Comparison of ENCODE assay signal across 11 cellular contexts in the genomic region with DNA sequence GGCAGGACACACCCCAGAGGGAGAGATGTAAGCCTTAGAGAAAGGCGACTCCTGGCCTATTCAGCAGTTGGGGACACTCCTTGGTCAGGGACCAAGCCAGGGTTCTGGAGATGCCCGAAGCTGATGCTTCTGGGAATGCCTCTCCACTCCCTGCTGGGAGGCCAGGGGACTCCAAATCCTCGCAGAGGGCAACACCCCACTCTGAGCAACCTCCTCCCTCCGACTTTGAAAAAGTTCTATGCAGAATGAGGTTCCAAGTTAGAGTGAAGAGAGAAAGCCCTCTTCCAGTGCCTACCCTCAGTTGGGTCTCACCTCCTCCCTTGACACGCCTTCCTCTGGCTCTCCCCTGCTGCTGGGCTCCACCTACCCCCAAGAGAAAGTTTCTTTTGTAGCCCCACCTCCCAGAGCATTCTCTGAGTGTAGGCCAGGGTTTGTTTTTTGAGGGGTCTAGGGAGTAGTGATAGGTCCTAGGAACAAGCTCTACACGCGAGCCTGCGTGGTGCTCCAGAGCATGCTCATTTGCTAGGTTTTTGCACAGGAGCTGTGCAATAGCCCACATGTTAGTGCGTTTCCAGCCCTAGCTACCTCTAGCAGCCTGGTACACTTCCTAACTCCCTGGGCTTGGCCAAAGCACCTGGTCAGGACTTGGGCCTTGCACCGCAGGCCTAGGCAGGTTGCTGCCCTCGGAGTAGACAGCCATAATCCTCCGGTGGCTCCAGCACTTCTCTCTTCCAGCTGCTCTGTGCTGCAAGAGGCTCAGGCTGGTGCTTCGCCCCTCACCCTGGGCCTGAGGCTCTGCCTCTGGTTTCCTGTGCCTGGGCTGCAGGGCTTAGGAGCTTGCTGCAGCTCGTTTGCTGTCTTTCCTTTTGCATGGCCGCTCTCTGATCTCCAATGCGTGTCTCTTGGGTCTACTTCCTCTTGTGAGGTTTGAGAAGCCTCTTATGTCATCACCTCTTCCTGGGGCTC. TPM values are rescaled to one million over a fixed set of nuclear protein-coding genes. Genes with fewer than 3 reads are reported as not detected.
DNase-seq lines count a peak whose midpoint lies in the region; ATAC-seq and TF ChIP-seq lines count a peak whose summit lies in the region.
"Had no signal": no experiment of that assay in that cellular context is flagged by ENCODE, and none has a peak within 500 bp of the region (broad histone marks: within the 10 kb centered on the region; RNA-seq: fewer than 3 reads in every experiment).

No MANE protein-coding gene starts in this region.

- H3K4me1 ChIP-seq in CD8-positive, alpha-beta T cell (ENCODE audit: insufficient read depth, low read length): peaks cover 56% of the 10 kb centered on the region
- H3K4me1 ChIP-seq in Loucy (ENCODE audit: insufficient read depth, low read length, poor library complexity, severe bottlenecking): peaks cover 24% of the 10 kb centered on the region

- H4K20me1 ChIP-seq in Loucy (ENCODE audit: insufficient read depth, low read length, poor library complexity, severe bottlenecking): no peaks in the 10 kb centered on the region

- H3K27me3 ChIP-seq in CD8-positive, alpha-beta T cell (ENCODE audit: insufficient read depth, low read length): no peaks in the 10 kb centered on the region
- H3K27me3 ChIP-seq in Loucy (ENCODE audit: insufficient read depth, low read length, poor library complexity, severe bottlenecking): no peaks in the 10 kb centered on the region
- H3K27me3 ChIP-seq: adrenal gland had no signal

- POLR2A ChIA-PET in CD8-positive, alpha-beta T cell (lab: Charles Lee): interaction anchor here (0.7 to 4.9 kb wide), 10 partner anchors 10 to 202 kb away, joined by 3 to 43 read pairs (median 4); a partner anchor contains a TSS

- H3K4me2 ChIP-seq in Loucy (ENCODE audit: low read depth, low read length, poor library complexity, severe bottlenecking): peak overlapping the region; percentile 87

- no peaks in the 10 kb centered on the region for H3K27me3 Mint-ChIP-seq in CD8-positive, alpha-beta T cell (ENCODE audit: low read depth)
- H3K27me3 Mint-ChIP-seq in activated CD8-positive, alpha-beta memory T cell treated with anti-CD3 and anti-CD28 coated beads, Interleukin-2, amount 10 ng/mL, durations not matched to agents 7 days and 5 days: no peaks in the 10 kb centered on the region
- peaks cover 3% of the 10 kb centered on the region for H3K27me3 Mint-ChIP-seq in memory B cell

- no peaks in the 10 kb centered on the region for H3K9me2 ChIP-seq in Loucy (replicated peaks; ENCODE audit: low read depth, low read length)

- peak overlapping the region; percentile 77 for H3K4me3 Mint-ChIP-seq in CD8-positive, alpha-beta T cell
- peak overlapping the region; percentile 33 for H3K4me3 Mint-ChIP-seq in activated CD8-positive, alpha-beta memory T cell treated with anti-CD3 and anti-CD28 coated beads, Interleukin-2, amount 10 ng/mL, durations not matched to agents 7 days and 5 days
- H3K4me3 Mint-ChIP-seq in memory B cell: peak overlapping the region; percentile 31

- peak overlapping the region; percentile 59 for H3K27ac ChIP-seq in CD8-positive, alpha-beta T cell (ENCODE audit: low read depth, low read length)

- H2AFZ ChIP-seq in Loucy (ENCODE audit: low read length): peak overlapping the region; percentile 90

- H3K9ac ChIP-seq in Loucy (ENCODE audit: low read depth, low read length, poor library complexity, severe bottlenecking): peak overlapping the region; percentile 71

- no peaks in the 10 kb centered on the region for H3K79me2 ChIP-seq in Loucy (ENCODE audit: insufficient read depth, low read length)

- CTCF ChIA-PET in CD8-positive, alpha-beta T cell (lab: Charles Lee): interaction anchor here (0.6 to 11.0 kb wide), 18 partner anchors 8 to 549 kb away, joined by 3 to 255 read pairs (median 8); a partner anchor contains a TSS
- CTCF ChIA-PET in activated CD8-positive, alpha-beta memory T cell treated with anti-CD3 and anti-CD28 coated beads, Interleukin-2, amount 10 ng/mL, durations not matched to agents 7 days and 5 days (lab: Charles Lee): interaction anchor here (0.6 to 6.8 kb wide), 31 partner anchors 8 to 434 kb away, joined by 3 to 285 read pairs (median 5); a partner anchor contains a TSS

- DNase-seq in CD8-positive, alpha-beta T cell: peak in 6 of 7 experiments; percentile 22 to 81 (median 50)
- DNase-seq in activated CD8-positive, alpha-beta memory T cell treated with anti-CD3 and anti-CD28 coated beads, Interleukin-2, amount 10 ng/mL, durations not matched to agents 7 days and 5 days: peak; percentile 66
- DNase-seq in memory B cell (ENCODE audit: low spot score in 2 of 2): peak; percentile 30 to 48
- DNase-seq in T1000 (lab: John Stamatoyannopoulos, UW): no peak
- no peak for DNase-seq in Ammon's horn (ENCODE audit: low spot score)
- no peak for DNase-seq in NCI-H1417 (lab: John Stamatoyannopoulos, UW)
- DNase-seq in omental fat pad (ENCODE audit: low spot score): no peak
- DNase-seq: adrenal gland, PC-3 had no signal

- no peaks in the 10 kb centered on the region for H3K36me3 ChIP-seq in CD8-positive, alpha-beta T cell (ENCODE audit: insufficient read depth, low read length)
- H3K36me3 ChIP-seq in Loucy (ENCODE audit: insufficient read depth, low read length): no peaks in the 10 kb centered on the region
- H3K36me3 ChIP-seq: adrenal gland had no signal

- peak overlapping the region; percentile 18 for H3K4me3 ChIP-seq in CD8-positive, alpha-beta T cell (ENCODE audit: low read depth, low read length)
- peak overlapping the region; percentile 60 for H3K4me3 ChIP-seq in Loucy (ENCODE audit: low read length, poor library complexity, severe bottlenecking)
- H3K4me3 ChIP-seq: adrenal gland had no signal

- no peaks in the 10 kb centered on the region for H3K9me3 Mint-ChIP-seq in CD8-positive, alpha-beta T cell
- no peaks in the 10 kb centered on the region for H3K9me3 Mint-ChIP-seq in activated CD8-positive, alpha-beta memory T cell treated with anti-CD3 and anti-CD28 coated beads, Interleukin-2, amount 10 ng/mL, durations not matched to agents 7 days and 5 days (ENCODE audit: low read depth)
- no peaks in the 10 kb centered on the region for H3K9me3 Mint-ChIP-seq in memory B cell

- H3K4me1 Mint-ChIP-seq in CD8-positive, alpha-beta T cell (ENCODE audit: low read depth): peaks cover 63% of the 10 kb centered on the region
- H3K4me1 Mint-ChIP-seq in activated CD8-positive, alpha-beta memory T cell treated with anti-CD3 and anti-CD28 coated beads, Interleukin-2, amount 10 ng/mL, durations not matched to agents 7 days and 5 days: peaks cover 42% of the 10 kb centered on the region
- peaks cover 28% of the 10 kb centered on the region for H3K4me1 Mint-ChIP-seq in memory B cell

- H3K27ac Mint-ChIP-seq in CD8-positive, alpha-beta T cell: peak overlapping the region; percentile 96
- peak overlapping the region; percentile 91 for H3K27ac Mint-ChIP-seq in activated CD8-positive, alpha-beta memory T cell treated with anti-CD3 and anti-CD28 coated beads, Interleukin-2, amount 10 ng/mL, durations not matched to agents 7 days and 5 days
- peak overlapping the region; percentile 90 for H3K27ac Mint-ChIP-seq in memory B cell

- H3F3A ChIP-seq in Loucy (ENCODE audit: low read depth): 0 out of 2 replicates have a peak, but pooled peaks cover 3% of the 10 kb centered on the region

- no peak for TF ChIP-seq CTCF in CD8-positive, alpha-beta T cell (IDR thresholded peaks at IDR 0.05)
- TF ChIP-seq CTCF in Loucy (conservative IDR thresholded peaks at IDR 0.05; ENCODE audit: low read length) (no peak), omental fat pad (IDR thresholded peaks at IDR 0.05) (no peak)

- ATAC-seq in CD8-positive, alpha-beta T cell: peak; percentile 65
- peak; percentile 52 for ATAC-seq in activated CD8-positive, alpha-beta memory T cell treated with anti-CD3 and anti-CD28 coated beads, Interleukin-2, amount 10 ng/mL, durations not matched to agents 7 days and 5 days
- ATAC-seq in memory B cell (ENCODE audit: low read depth): peak; percentile 73
- no peak for ATAC-seq in omental fat pad (ENCODE audit: low FRiP score)

- H3K36me3 Mint-ChIP-seq in CD8-positive, alpha-beta T cell: no peaks in the 10 kb centered on the region
- no peaks in the 10 kb centered on the region for H3K36me3 Mint-ChIP-seq in activated CD8-positive, alpha-beta memory T cell treated with anti-CD3 and anti-CD28 coated beads, Interleukin-2, amount 10 ng/mL, durations not matched to agents 7 days and 5 days
- no peaks in the 10 kb centered on the region for H3K36me3 Mint-ChIP-seq in memory B cell

- no peaks in the 10 kb centered on the region for H3K9me3 ChIP-seq in CD8-positive, alpha-beta T cell (ENCODE audit: low read length)
- no peaks in the 10 kb centered on the region for H3K9me3 ChIP-seq in Loucy (ENCODE audit: insufficient read depth, low read depth, low read length)
- H3K9me3 ChIP-seq: adrenal gland had no signal

- intact Hi-C loops in CD8-positive, alpha-beta T cell (cut with DNase I, micrococcal nuclease): loop anchor here (1.0 to 10.0 kb wide), 10 partner anchors 23 to 445 kb away; a partner anchor contains a TSS

RNA-seq across cellular contexts. Expression of a gene that starts 0.6 kb away (rescaled TPM):
- total RNA-seq in CD8-positive, alpha-beta T cell: not detected
- total RNA-seq in activated CD8-positive, alpha-beta memory T cell treated with anti-CD3 and anti-CD28 coated beads, Interleukin-2, amount 10 ng/mL, durations not matched to agents 7 days and 5 days: under 1 TPM in 1 of 2 experiments, not detected in 1; 0.79 TPM
- total RNA-seq in omental fat pad: 1 to 10 TPM in 1 of 4 donors, under 1 TPM in 2, not detected in 1; 0.36 to 2.7 (median 0.37) TPM
- total RNA-seq: Daoy, PC-3 had no signal

RNA-seq across cellular contexts. Expression of a gene that starts 14.9 kb away (rescaled TPM):
- total RNA-seq in CD8-positive, alpha-beta T cell: not detected
- not detected for total RNA-seq in activated CD8-positive, alpha-beta memory T cell treated with anti-CD3 and anti-CD28 coated beads, Interleukin-2, amount 10 ng/mL, durations not matched to agents 7 days and 5 days
- total RNA-seq in omental fat pad: under 1 TPM in 1 of 4 donors, not detected in 3; 0.25 TPM
- total RNA-seq: adrenal gland, Daoy, PC-3 had no signal

RNA-seq across cellular contexts. Expression of a gene that starts 24.3 kb away (rescaled TPM):
- 1 to 10 TPM; 3.5 to 3.8 TPM for total RNA-seq in CD8-positive, alpha-beta T cell
- total RNA-seq in activated CD8-positive, alpha-beta memory T cell treated with anti-CD3 and anti-CD28 coated beads, Interleukin-2, amount 10 ng/mL, durations not matched to agents 7 days and 5 days: 10 to 100 TPM; 44.6 to 53.2 TPM
- total RNA-seq in omental fat pad: 10 to 100 TPM; 39.2 to 46.7 (median 43.6) TPM

RNA-seq across cellular contexts. Expression of a gene that starts 24.7 kb away (rescaled TPM):
- total RNA-seq in CD8-positive, alpha-beta T cell: 100 to 1,000 TPM; 303 to 313 TPM
- 100 to 1,000 TPM; 172 to 204 TPM for total RNA-seq in activated CD8-positive, alpha-beta memory T cell treated with anti-CD3 and anti-CD28 coated beads, Interleukin-2, amount 10 ng/mL, durations not matched to agents 7 days and 5 days
- total RNA-seq in omental fat pad: 100 to 1,000 TPM in 3 of 4 donors, 10 to 100 TPM in 1; 85.6 to 143 (median 120) TPM

Comparison
In these comparisons a context has a peak if more than half of its experiments do, and no peak if none do; other contexts are left out.
1. DNase-seq: peak in CD8-positive, alpha-beta T cell (6 of 7), activated CD8-positive, alpha-beta memory T cell treated with anti-CD3 and anti-CD28 coated beads, Interleukin-2, amount 10 ng/mL, durations not matched to agents 7 days and 5 days (single experiment) and memory B cell (2 of 2); none in T1000 (single experiment), Ammon's horn (single experiment), NCI-H1417 (0 of 3) and omental fat pad (single experiment).
2. RNA of a gene that starts 24.3 kb away (total RNA-seq): 44.6 to 53.2 TPM in activated CD8-positive, alpha-beta memory T cell treated with anti-CD3 and anti-CD28 coated beads, Interleukin-2, amount 10 ng/mL, durations not matched to agents 7 days and 5 days and 39.2 to 46.7 TPM in omental fat pad; 3.5 to 3.8 TPM in CD8-positive, alpha-beta T cell; every median in the first group is over 4 times any median in the second.
3. Peak in every context shown above with its lines, with median percentiles within 50 percentile points of each other: H3K27ac Mint-ChIP-seq and H3K4me3 Mint-ChIP-seq.